In the genomic region with DNA sequence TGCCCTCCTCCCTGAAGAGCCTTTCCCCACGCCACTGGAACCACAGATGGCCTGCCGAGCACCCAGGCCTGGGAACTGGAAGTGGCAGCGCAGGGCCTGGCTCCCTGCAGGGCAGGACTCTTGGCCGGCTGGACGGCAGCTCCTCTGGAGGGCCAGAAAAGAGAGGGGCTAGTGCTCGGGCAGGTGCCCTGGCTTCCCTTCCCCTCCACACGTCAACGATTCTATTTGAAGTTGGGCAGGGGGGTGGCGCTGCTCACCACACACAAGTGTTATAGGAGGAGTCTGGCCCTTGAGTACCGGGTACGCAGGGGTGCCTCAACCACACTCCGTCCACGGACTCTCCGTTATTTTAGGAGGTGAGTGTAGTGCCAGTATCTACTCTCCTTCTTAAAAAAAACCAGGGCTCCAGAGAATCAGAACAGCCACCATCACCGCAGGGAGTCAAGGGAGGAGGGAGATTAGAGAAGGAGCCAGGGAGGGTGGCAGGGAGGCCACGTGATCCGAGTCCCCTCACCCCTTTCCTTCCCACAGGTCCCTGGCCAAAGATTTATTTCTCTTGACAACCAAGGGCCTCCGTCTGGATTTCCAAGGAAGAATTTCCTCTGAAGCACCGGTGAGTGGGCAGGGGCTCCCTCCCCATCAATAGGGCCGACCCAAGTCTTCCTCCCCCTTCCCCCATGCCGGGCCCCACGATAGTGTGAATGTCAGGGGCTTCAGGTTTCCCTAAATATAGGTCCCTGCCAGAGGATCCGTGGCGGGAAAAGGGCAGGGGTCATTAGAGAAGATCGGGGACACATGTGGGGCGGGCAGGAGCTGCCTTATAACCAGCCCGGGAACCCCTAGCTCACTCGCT, we compare ENCODE assay signal across 1 cellular context.
TF ChIP-seq lines count a peak whose summit lies in the region.

No MANE protein-coding gene starts in this region.

TF ChIP-seq in HepG2, 621 proteins besides CTCF, POLR2A, EP300 and RAD21 (continued from another document and continues in another):
- TF ChIP-seq, protein P1, sequence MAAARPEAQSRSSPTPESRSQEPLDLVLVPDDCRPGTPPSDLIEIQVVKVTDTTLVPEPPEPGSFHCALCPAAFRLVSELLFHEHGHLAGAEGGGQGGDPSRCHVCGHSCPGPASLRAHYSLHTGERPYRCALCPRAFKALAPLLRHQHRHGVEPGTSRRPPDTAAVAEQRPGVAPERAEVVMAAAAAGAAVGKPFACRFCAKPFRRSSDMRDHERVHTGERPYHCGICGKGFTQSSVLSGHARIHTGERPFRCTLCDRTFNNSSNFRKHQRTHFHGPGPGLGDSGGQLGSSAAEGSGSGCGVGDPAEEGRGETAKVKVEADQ (CRISPR knock-in tag; IDR thresholded peaks at IDR 0.05; ENCODE audit: borderline replicate concordance) = peak; percentile 69; the same call in 1 of the 2 replicates
- TF ChIP-seq, protein P2, sequence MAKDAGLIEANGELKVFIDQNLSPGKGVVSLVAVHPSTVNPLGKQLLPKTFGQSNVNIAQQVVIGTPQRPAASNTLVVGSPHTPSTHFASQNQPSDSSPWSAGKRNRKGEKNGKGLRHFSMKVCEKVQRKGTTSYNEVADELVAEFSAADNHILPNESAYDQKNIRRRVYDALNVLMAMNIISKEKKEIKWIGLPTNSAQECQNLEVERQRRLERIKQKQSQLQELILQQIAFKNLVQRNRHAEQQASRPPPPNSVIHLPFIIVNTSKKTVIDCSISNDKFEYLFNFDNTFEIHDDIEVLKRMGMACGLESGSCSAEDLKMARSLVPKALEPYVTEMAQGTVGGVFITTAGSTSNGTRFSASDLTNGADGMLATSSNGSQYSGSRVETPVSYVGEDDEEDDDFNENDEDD (CRISPR knock-in tag; IDR thresholded peaks at IDR 0.05; ENCODE audit: borderline replicate concordance) = peak; percentile 9; the same call in 1 of the 2 replicates
- TF ChIP-seq ZNF431 (CRISPR knock-in tag; IDR thresholded peaks at IDR 0.05; ENCODE audit: borderline replicate concordance, low read depth) (peak; percentile 77; the same call in 1 of the 2 replicates), NFYB (CRISPR knock-in tag; IDR thresholded peaks at IDR 0.05) (0 out of 2 replicates have a peak, but pooled peaks have one; percentile 31), HINFP (CRISPR knock-in tag; IDR thresholded peaks at IDR 0.05; ENCODE audit: low read depth) (no peak; the same call in 1 of the 2 replicates), MYC (CRISPR knock-in tag; IDR thresholded peaks at IDR 0.05; ENCODE audit: borderline replicate concordance) (peak; percentile 80; the same call in 1 of the 2 replicates), FOXO1 (CRISPR knock-in tag; IDR thresholded peaks at IDR 0.05) (peak; percentile 44; the same call in 1 of the 2 replicates), HNRNPH1 (optimal IDR thresholded peaks at IDR 0.05; ENCODE audit: low read depth, low read length) (peak; percentile 75), ZBTB34 (CRISPR knock-in tag; IDR thresholded peaks at IDR 0.05) (peak; percentile 81; the same call in 1 of the 2 replicates), SOX6 (IDR thresholded peaks at IDR 0.05) (no peak), SOX6 (CRISPR knock-in tag; IDR thresholded peaks at IDR 0.05) (peak; percentile 66), ZNF567 (CRISPR knock-in tag; IDR thresholded peaks at IDR 0.05; ENCODE audit: borderline replicate concordance) (peak; percentile 60; the same call in 1 of the 2 replicates), RARG (CRISPR knock-in tag; IDR thresholded peaks at IDR 0.05; ENCODE audit: low read depth) (peak; percentile 26; the same call in 1 of the 2 replicates), PRDM15 (CRISPR knock-in tag; IDR thresholded peaks at IDR 0.05) (no peak), BRCA1 (CRISPR knock-in tag; IDR thresholded peaks at IDR 0.05) (no peak; the same call in 1 of the 2 replicates), ZNF230 (CRISPR knock-in tag; IDR thresholded peaks at IDR 0.05) (0 out of 2 replicates have a peak, but pooled peaks have one; percentile 55), ZNF776 (CRISPR knock-in tag; IDR thresholded peaks at IDR 0.05) (peak; percentile 81), ZNF549 (CRISPR knock-in tag; IDR thresholded peaks at IDR 0.05) (no peak), PBX2 (CRISPR knock-in tag; IDR thresholded peaks at IDR 0.05) (no peak), ZNF652 (CRISPR knock-in tag; IDR thresholded peaks at IDR 0.05; ENCODE audit: borderline replicate concordance, low read depth) (peak; percentile 80), MIXL1 (CRISPR knock-in tag; IDR thresholded peaks at IDR 0.05) (0 out of 2 replicates have a peak, but pooled peaks have one; percentile 62), SRSF9 (IDR thresholded peaks at IDR 0.05; ENCODE audit: borderline replicate concordance, insufficient read depth, low read depth, low read length, poor library complexity, severe bottlenecking) (no peak), ZNF331 (CRISPR knock-in tag; IDR thresholded peaks at IDR 0.05) (peak; percentile 11; the same call in 1 of the 2 replicates), NR3C1 (CRISPR knock-in tag; IDR thresholded peaks at IDR 0.05) (no peak), DR1 (CRISPR knock-in tag; IDR thresholded peaks at IDR 0.05) (peak; percentile 66)
- TF ChIP-seq, protein P3, sequence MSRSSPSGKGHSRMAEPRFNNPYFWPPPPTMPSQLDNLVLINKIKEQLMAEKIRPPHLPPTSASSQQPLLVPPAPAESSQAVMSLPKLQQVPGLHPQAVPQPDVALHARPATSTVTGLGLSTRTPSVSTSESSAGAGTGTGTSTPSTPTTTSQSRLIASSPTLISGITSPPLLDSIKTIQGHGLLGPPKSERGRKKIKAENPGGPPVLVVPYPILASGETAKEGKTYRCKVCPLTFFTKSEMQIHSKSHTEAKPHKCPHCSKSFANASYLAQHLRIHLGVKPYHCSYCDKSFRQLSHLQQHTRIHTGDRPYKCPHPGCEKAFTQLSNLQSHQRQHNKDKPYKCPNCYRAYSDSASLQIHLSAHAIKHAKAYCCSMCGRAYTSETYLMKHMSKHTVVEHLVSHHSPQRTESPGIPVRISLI (CRISPR knock-in tag; IDR thresholded peaks at IDR 0.05; ENCODE audit: borderline replicate concordance) = 0 out of 2 replicates have a peak, but pooled peaks have one; percentile 26
- TF ChIP-seq, protein P4, sequence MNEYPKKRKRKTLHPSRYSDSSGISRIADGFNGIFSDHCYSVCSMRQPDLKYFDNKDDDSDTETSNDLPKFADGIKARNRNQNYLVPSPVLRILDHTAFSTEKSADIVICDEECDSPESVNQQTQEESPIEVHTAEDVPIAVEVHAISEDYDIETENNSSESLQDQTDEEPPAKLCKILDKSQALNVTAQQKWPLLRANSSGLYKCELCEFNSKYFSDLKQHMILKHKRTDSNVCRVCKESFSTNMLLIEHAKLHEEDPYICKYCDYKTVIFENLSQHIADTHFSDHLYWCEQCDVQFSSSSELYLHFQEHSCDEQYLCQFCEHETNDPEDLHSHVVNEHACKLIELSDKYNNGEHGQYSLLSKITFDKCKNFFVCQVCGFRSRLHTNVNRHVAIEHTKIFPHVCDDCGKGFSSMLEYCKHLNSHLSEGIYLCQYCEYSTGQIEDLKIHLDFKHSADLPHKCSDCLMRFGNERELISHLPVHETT (CRISPR knock-in tag; conservative IDR thresholded peaks at IDR 0.05) = peak; percentile 69
- TF ChIP-seq, protein P5, sequence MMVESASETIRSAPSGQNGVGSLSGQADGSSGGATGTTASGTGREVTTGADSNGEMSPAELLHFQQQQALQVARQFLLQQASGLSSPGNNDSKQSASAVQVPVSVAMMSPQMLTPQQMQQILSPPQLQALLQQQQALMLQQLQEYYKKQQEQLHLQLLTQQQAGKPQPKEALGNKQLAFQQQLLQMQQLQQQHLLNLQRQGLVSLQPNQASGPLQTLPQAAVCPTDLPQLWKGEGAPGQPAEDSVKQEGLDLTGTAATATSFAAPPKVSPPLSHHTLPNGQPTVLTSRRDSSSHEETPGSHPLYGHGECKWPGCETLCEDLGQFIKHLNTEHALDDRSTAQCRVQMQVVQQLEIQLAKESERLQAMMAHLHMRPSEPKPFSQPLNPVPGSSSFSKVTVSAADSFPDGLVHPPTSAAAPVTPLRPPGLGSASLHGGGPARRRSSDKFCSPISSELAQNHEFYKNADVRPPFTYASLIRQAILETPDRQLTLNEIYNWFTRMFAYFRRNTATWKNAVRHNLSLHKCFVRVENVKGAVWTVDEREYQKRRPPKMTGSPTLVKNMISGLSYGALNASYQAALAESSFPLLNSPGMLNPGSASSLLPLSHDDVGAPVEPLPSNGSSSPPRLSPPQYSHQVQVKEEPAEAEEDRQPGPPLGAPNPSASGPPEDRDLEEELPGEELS (CRISPR knock-in tag; IDR thresholded peaks at IDR 0.05) = 0 out of 2 replicates have a peak, but pooled peaks have one; percentile 9
- TF ChIP-seq, protein P6, sequence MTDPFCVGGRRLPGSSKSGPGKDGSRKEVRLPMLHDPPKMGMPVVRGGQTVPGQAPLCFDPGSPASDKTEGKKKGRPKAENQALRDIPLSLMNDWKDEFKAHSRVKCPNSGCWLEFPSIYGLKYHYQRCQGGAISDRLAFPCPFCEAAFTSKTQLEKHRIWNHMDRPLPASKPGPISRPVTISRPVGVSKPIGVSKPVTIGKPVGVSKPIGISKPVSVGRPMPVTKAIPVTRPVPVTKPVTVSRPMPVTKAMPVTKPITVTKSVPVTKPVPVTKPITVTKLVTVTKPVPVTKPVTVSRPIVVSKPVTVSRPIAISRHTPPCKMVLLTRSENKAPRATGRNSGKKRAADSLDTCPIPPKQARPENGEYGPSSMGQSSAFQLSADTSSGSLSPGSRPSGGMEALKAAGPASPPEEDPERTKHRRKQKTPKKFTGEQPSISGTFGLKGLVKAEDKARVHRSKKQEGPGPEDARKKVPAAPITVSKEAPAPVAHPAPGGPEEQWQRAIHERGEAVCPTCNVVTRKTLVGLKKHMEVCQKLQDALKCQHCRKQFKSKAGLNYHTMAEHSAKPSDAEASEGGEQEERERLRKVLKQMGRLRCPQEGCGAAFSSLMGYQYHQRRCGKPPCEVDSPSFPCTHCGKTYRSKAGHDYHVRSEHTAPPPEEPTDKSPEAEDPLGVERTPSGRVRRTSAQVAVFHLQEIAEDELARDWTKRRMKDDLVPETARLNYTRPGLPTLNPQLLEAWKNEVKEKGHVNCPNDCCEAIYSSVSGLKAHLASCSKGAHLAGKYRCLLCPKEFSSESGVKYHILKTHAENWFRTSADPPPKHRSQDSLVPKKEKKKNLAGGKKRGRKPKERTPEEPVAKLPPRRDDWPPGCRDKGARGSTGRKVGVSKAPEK (CRISPR knock-in tag; IDR thresholded peaks at IDR 0.05; ENCODE audit: borderline replicate concordance) = no peak
